ENCODE assay signal across 18 cellular contexts in genomic region chr6:169165031-169165430, GRCh38.
DNase-seq lines count a peak whose midpoint lies in the region; TF ChIP-seq lines count a peak whose summit lies in the region.
"Had no signal": no experiment of that assay in that cellular context is flagged by ENCODE, and none has a peak within 500 bp of the region (broad histone marks: within the 10 kb centered on the region; RNA-seq: fewer than 3 reads in every experiment).

No MANE protein-coding gene starts in this region.

- no peaks in the 10 kb centered on the region for H3K36me3 ChIP-seq in smooth muscle cell (ENCODE audit: low read depth)

- no peak overlapping the region for H2BK12ac ChIP-seq in H9 (ENCODE audit: insufficient read length, low read depth, low read length)

- H3K4me1 Mint-ChIP-seq in H9 = no peaks in the 10 kb centered on the region
- no peaks in the 10 kb centered on the region for H3K4me1 Mint-ChIP-seq in activated T-helper 1 cell treated with anti-CD3 and anti-CD28 coated beads, Interleukin-12 subunit alpha, Interleukin-12 subunit beta, Interleukin-2, Interleukin-4 antibody, amounts not matched to agents 30 ng/mL and 10 ng/mL and 1 ng/mL, durations not matched to agents 14 hours and 24 hours and 36 hours (ENCODE audit: low read depth)
- H3K4me1 Mint-ChIP-seq: B cell had no signal

- H2BK5ac ChIP-seq in H9 (ENCODE audit: insufficient read length, low read length) = no peak overlapping the region

- H3K4me2 ChIP-seq in H9 (ENCODE audit: insufficient read depth, insufficient read length, low read length) = no peak overlapping the region
- no peak overlapping the region for H3K4me2 ChIP-seq in smooth muscle cell

- no peak overlapping the region for H2AK5ac ChIP-seq in H9 (ENCODE audit: insufficient read length, low read length)

- H3K14ac ChIP-seq in H9 (ENCODE audit: insufficient read depth, low read length) = no peak overlapping the region

- peaks cover 10 to 14% of the 10 kb centered on the region in 2 experiments; a peak in 3 of 5 replicates for H3K9me3 Mint-ChIP-seq in H9
- H3K9me3 Mint-ChIP-seq in activated T-helper 1 cell treated with anti-CD3 and anti-CD28 coated beads, Interleukin-12 subunit alpha, Interleukin-12 subunit beta, Interleukin-2, Interleukin-4 antibody, amounts not matched to agents 30 ng/mL and 10 ng/mL and 1 ng/mL, durations not matched to agents 14 hours and 24 hours and 36 hours = no peaks in the 10 kb centered on the region
- H3K9me3 Mint-ChIP-seq: CD8-positive, alpha-beta T cell had no signal

- no peaks in the 10 kb centered on the region for H3K79me2 ChIP-seq in H9 (ENCODE audit: insufficient read depth, low read length)
- no peaks in the 10 kb centered on the region for H3K79me2 ChIP-seq in smooth muscle cell (ENCODE audit: low read depth)

- no peak overlapping the region for H3K4me3 Mint-ChIP-seq in H9
- no peak overlapping the region for H3K4me3 Mint-ChIP-seq in activated T-helper 1 cell treated with anti-CD3 and anti-CD28 coated beads, Interleukin-12 subunit alpha, Interleukin-12 subunit beta, Interleukin-2, Interleukin-4 antibody, amounts not matched to agents 30 ng/mL and 10 ng/mL and 1 ng/mL, durations not matched to agents 14 hours and 24 hours and 36 hours
- H3K4me3 Mint-ChIP-seq: B cell; CD8-positive, alpha-beta T cell had no signal

- H4K91ac ChIP-seq in H9 (ENCODE audit: insufficient read length, low read depth, low read length) = no peak overlapping the region

- WGBS in H9 (ENCODE audit: extremely low coverage, insufficient read length, low lambda C conversion rate) = no CpG with 5 or more reads among the region's 4 CpGs
- WGBS in smooth muscle cell (ENCODE audit: low lambda C conversion rate) = 83% methylated on average over 4 of the region's 4 CpGs

- no peak overlapping the region for H2BK20ac ChIP-seq in H9 (ENCODE audit: low read depth, low read length, poor library complexity, severe bottlenecking)

- no peak overlapping the region for H3K27ac Mint-ChIP-seq in H9
- H3K27ac Mint-ChIP-seq in activated T-helper 1 cell treated with anti-CD3 and anti-CD28 coated beads, Interleukin-12 subunit alpha, Interleukin-12 subunit beta, Interleukin-2, Interleukin-4 antibody, amounts not matched to agents 30 ng/mL and 10 ng/mL and 1 ng/mL, durations not matched to agents 14 hours and 24 hours and 36 hours = no peak overlapping the region
- H3K27ac Mint-ChIP-seq: B cell; CD8-positive, alpha-beta T cell had no signal

- no peaks in the 10 kb centered on the region for H3K79me1 ChIP-seq in H9 (ENCODE audit: insufficient read depth, low read depth, low read length, poor library complexity, severe bottlenecking)

- no peak overlapping the region for H2BK120ac ChIP-seq in H9 (ENCODE audit: low read depth, low read length, poor library complexity, severe bottlenecking)

- no peak overlapping the region for H3K9ac ChIP-seq in H9 (ENCODE audit: extremely low read depth, insufficient read length, low read length)
- no peak overlapping the region for H3K9ac ChIP-seq in smooth muscle cell (ENCODE audit: low read depth)
- H3K9ac ChIP-seq: GM23248 had no signal

- H3K23me2 ChIP-seq in H9 (ENCODE audit: insufficient read length, low read depth, low read length, poor library complexity, severe bottlenecking) = no peaks in the 10 kb centered on the region

- intact Hi-C loops in activated T-helper 1 cell treated with anti-CD3 and anti-CD28 coated beads, Interleukin-12 subunit alpha, Interleukin-12 subunit beta, Interleukin-2, Interleukin-4 antibody, amounts not matched to agents 30 ng/mL and 10 ng/mL and 1 ng/mL, durations not matched to agents 14 hours and 24 hours and 36 hours (cut with micrococcal nuclease) = no loop called here

- H4K20me1 ChIP-seq in H9 (ENCODE audit: control insufficient read depth, insufficient read depth, insufficient read length) = peaks cover 2% of the 10 kb centered on the region
- H4K20me1 ChIP-seq in smooth muscle cell (ENCODE audit: low read depth) = no peaks in the 10 kb centered on the region

- H3K27ac ChIP-seq in H9 (ENCODE audit: insufficient read length, low read depth, low read length) (no peak overlapping the region), smooth muscle cell (ENCODE audit: low read depth) (peak overlapping the region; percentile 21)
- H3K27ac ChIP-seq: GM23248 had no signal

- H3K9me3 ChIP-seq in H9 (ENCODE audit: control insufficient read depth, low read depth, low read length) (no peaks in the 10 kb centered on the region), smooth muscle cell (replicated peaks; ENCODE audit: low read depth) (no peaks in the 10 kb centered on the region)

- H3K4me3 ChIP-seq in smooth muscle cell = no peak overlapping the region
- H3K4me3 ChIP-seq: GM23248 had no signal

- H4K5ac ChIP-seq in H9 (ENCODE audit: insufficient read length, low read depth, low read length) = no peak overlapping the region

- H3K56ac ChIP-seq in H9 (ENCODE audit: insufficient read length, low read depth, low read length) = no peak overlapping the region

- H3K23ac ChIP-seq in H9 (ENCODE audit: insufficient read length, low read depth, low read length) = no peak overlapping the region

- no peak overlapping the region for H2BK15ac ChIP-seq in H9 (ENCODE audit: low read depth, low read length)

- no peak overlapping the region for H2AFZ ChIP-seq in H9 (ENCODE audit: low read length)
- no peak overlapping the region for H2AFZ ChIP-seq in smooth muscle cell (ENCODE audit: low read depth)
- H2AFZ ChIP-seq: GM23248 had no signal

- no peak overlapping the region for H3K4ac ChIP-seq in H9 (ENCODE audit: low read depth, low read length)

- H3K27me3 ChIP-seq in H9 (ENCODE audit: insufficient read depth, low read length) (no peaks in the 10 kb centered on the region), smooth muscle cell (ENCODE audit: low read depth) (no peaks in the 10 kb centered on the region)

- H3K36me3 Mint-ChIP-seq in H9 (ENCODE audit: insufficient read depth in 1 of 3, low read depth in 3 of 3) = peaks cover 0 to 5% (median 0%) of the 10 kb centered on the region in 3 experiments; a peak in 2 of 7 replicates
- no peaks in the 10 kb centered on the region for H3K36me3 Mint-ChIP-seq in activated T-helper 1 cell treated with anti-CD3 and anti-CD28 coated beads, Interleukin-12 subunit alpha, Interleukin-12 subunit beta, Interleukin-2, Interleukin-4 antibody, amounts not matched to agents 30 ng/mL and 10 ng/mL and 1 ng/mL, durations not matched to agents 14 hours and 24 hours and 36 hours (ENCODE audit: low read depth)
- H3K36me3 Mint-ChIP-seq: CD8-positive, alpha-beta T cell had no signal

- H3K4me1 ChIP-seq in H9 (ENCODE audit: insufficient read depth, low read length) (no peaks in the 10 kb centered on the region), smooth muscle cell (ENCODE audit: low read depth) (no peaks in the 10 kb centered on the region)

- no peak overlapping the region for H4K8ac ChIP-seq in H9 (replicated peaks; ENCODE audit: insufficient read length, low read depth, low read length)

- peaks cover 3% of the 10 kb centered on the region for H3F3A ChIP-seq in smooth muscle cell (ENCODE audit: low read depth)

- DNase-seq in H9 = peak; percentile 4
- peak; percentile 39 for DNase-seq in NCI-H146 treated with DMSO at 0.1 percent for 48 hours (lab: John Stamatoyannopoulos, UW; ENCODE audit: unreplicated experiment)
- peak; percentile 19 for DNase-seq in ecto neural progenitor cell (ENCODE audit: low spot score)
- DNase-seq in smooth muscle cell (lab: John Stamatoyannopoulos, UW; ENCODE audit: unreplicated experiment) = no peak
- DNase-seq in hippocampal formation (lab: John Stamatoyannopoulos, UW) = no peak
- DNase-seq in activated T-helper 1 cell treated with anti-CD3 and anti-CD28 coated beads, Interleukin-12 subunit alpha, Interleukin-12 subunit beta, Interleukin-2, Interleukin-4 antibody, amounts not matched to agents 30 ng/mL and 10 ng/mL and 1 ng/mL, durations not matched to agents 14 hours and 24 hours and 36 hours (ENCODE audit: low spot score) = no peak
- no peak for DNase-seq in iPS-NIHi11 (ENCODE audit: low spot score)
- DNase-seq in Ammon's horn (ENCODE audit: low spot score) = no peak
- DNase-seq: ACHN, DMS79 treated with DMSO at 0.1 percent for 48 hours, GF-D8, GM23248, NCI-H1105 treated with DMSO at 0.1 percent for 48 hours, NCI-H2029 treated with DMSO at 0.1 percent for 48 hours, NCI-H510A, SIG-M5 had no signal

- TF ChIP-seq CTCF in H9 (conservative IDR thresholded peaks at IDR 0.05) = no peak
- TF ChIP-seq CTCF in smooth muscle cell (IDR thresholded peaks at IDR 0.05; ENCODE audit: borderline replicate concordance, insufficient read depth, poor library complexity, severe bottlenecking) = no peak

- H3T11ph ChIP-seq in H9 (ENCODE audit: low read length) = no peak overlapping the region

- H3K18ac ChIP-seq in H9 (ENCODE audit: insufficient read length, low read depth, low read length) = no peak overlapping the region

- peaks cover 6% of the 10 kb centered on the region for H3K27me3 Mint-ChIP-seq in H9 (ENCODE audit: low read depth)
- no peaks in the 10 kb centered on the region for H3K27me3 Mint-ChIP-seq in activated T-helper 1 cell treated with anti-CD3 and anti-CD28 coated beads, Interleukin-12 subunit alpha, Interleukin-12 subunit beta, Interleukin-2, Interleukin-4 antibody, amounts not matched to agents 30 ng/mL and 10 ng/mL and 1 ng/mL, durations not matched to agents 14 hours and 24 hours and 36 hours (ENCODE audit: insufficient read depth)
- H3K27me3 Mint-ChIP-seq: B cell had no signal

Comparison
In these comparisons a context has a peak if more than half of its experiments do, and no peak if none do; other contexts are left out.
1. DNase-seq: peak in H9 (single experiment), NCI-H146 treated with DMSO at 0.1 percent for 48 hours (single experiment) and ecto neural progenitor cell (single experiment); none in smooth muscle cell (single experiment), hippocampal formation (0 of 2), activated T-helper 1 cell treated with anti-CD3 and anti-CD28 coated beads, Interleukin-12 subunit alpha, Interleukin-12 subunit beta, Interleukin-2, Interleukin-4 antibody, amounts not matched to agents 30 ng/mL and 10 ng/mL and 1 ng/mL, durations not matched to agents 14 hours and 24 hours and 36 hours (single experiment), iPS-NIHi11 (single experiment) and Ammon's horn (single experiment).